Comparison of ENCODE assay signal across 7 cellular contexts in the genomic region with DNA sequence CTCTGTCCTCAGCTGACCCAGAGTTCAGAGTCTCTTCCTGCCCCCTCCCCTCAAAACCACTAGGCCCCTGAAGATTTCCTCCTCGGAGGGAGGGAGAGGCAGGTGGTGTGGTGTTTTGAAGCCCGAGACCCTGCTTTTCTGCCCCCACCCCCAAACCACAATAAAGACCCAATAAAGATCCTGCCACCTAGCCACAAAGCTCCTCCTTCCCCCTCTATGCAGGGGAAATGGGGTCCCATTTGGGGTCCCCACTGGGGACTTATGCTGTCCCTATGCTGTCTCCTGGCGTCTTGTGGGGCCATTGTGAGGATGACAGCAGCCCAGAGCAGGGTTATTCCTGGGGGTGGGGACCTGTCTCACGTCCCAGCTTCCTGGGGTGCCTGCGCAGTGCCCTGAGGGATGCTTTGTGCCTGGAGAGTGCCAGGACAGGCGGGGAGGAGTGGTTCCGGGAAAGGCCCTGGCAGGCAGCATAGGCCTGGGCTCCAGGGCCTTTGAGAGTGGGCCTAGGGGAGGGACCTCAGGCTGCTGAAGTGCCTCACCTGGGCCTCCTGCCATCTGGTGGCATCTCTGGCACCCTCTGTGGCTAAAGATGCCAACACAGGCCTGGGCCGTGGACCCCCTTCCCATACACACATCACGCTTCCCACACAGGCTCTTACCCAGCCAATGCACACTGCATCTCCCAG. TPM values are rescaled to one million over a fixed set of nuclear protein-coding genes. Genes with fewer than 3 reads are reported as not detected.
A peak's percentile ranks its signal among the peaks of the same experiment; 100 is the strongest.
DNase-seq lines count a peak whose midpoint lies in the region; ATAC-seq and TF ChIP-seq lines count a peak whose summit lies in the region.

No MANE protein-coding gene starts in this region.

- peak overlapping the region; percentile 90 for H3K4me3 Mint-ChIP-seq in WTC11
- H3K4me3 Mint-ChIP-seq in neural progenitor cell: peak overlapping the region; percentile 87

- WGBS in esophagus, 2 donors: 39 to 41% methylated on average over 9 of the region's 9 CpGs

- H3K36me3 Mint-ChIP-seq in WTC11 (no peaks in the 10 kb centered on the region), neural progenitor cell (no peaks in the 10 kb centered on the region)

- no peak overlapping the region for H3K9ac ChIP-seq in neural progenitor cell

- CTCF ChIA-PET in WTC11 (lab: Charles Lee): interaction anchor here (1.3 to 2.3 kb wide), 6 partner anchors 8 to 206 kb away, joined by 5 to 11 read pairs (median 8); partner anchors contain the start of gene ARMC12

- in situ Hi-C loops in HAP-1 (cut with MboI; ENCODE audit: low sequenced_read_pairs): no loop called here

- H3F3A ChIP-seq in neural progenitor cell (ENCODE audit: low read depth): peaks cover 81% of the 10 kb centered on the region

- H4K20me1 ChIP-seq in neural progenitor cell (ENCODE audit: low read depth): no peaks in the 10 kb centered on the region

- peaks cover 3 to 44% of the 10 kb centered on the region in 2 donors for H3K4me1 ChIP-seq in esophagus (ENCODE audit: control insufficient read depth in 2 of 2, insufficient read depth in 2 of 2, low read length in 1 of 2)
- peaks cover 68% of the 10 kb centered on the region for H3K4me1 ChIP-seq in neural progenitor cell
- H3K4me1 ChIP-seq in HAP-1: peaks cover 36% of the 10 kb centered on the region

- DNase-seq in HFF-Myc (ENCODE audit: extremely low read depth, low read depth) (no peak), WTC11 (ENCODE audit: low spot score) (no peak), neural progenitor cell (ENCODE audit: low spot score) (no peak), SHP77 treated with DMSO at 0.1 percent for 48 hours (lab: John Stamatoyannopoulos, UW) (no peak), HAP-1 (ENCODE audit: low spot score in 2 of 2) (no peak)

- H3K36me3 ChIP-seq in esophagus (ENCODE audit: control insufficient read depth in 2 of 2, insufficient read depth in 2 of 2, low read length in 1 of 2): no peaks in the 10 kb centered on the region
- H3K36me3 ChIP-seq in neural progenitor cell: no peaks in the 10 kb centered on the region
- no peaks in the 10 kb centered on the region for H3K36me3 ChIP-seq in HAP-1 (replicated peaks)

- H3K9me3 ChIP-seq in esophagus (ENCODE audit: control insufficient read depth in 2 of 2, insufficient read depth in 1 of 2, low read depth in 1 of 2, low read length in 1 of 2) (no peaks in the 10 kb centered on the region), neural progenitor cell (ENCODE audit: low read depth) (no peaks in the 10 kb centered on the region), HAP-1 (no peaks in the 10 kb centered on the region)

- POLR2A ChIA-PET in WTC11 (lab: Charles Lee): interaction anchor here (1.2 kb wide), 2 partner anchors 7 to 11 kb away, joined by 3 to 5 read pairs; no protein-coding TSS in a partner anchor

- H3K27ac Mint-ChIP-seq in WTC11 (peak overlapping the region; percentile 19; the same call in 1 of the 2 replicates), neural progenitor cell (no peak overlapping the region)

- H3K4me3 ChIP-seq in HFF-Myc (replicated peaks; ENCODE audit: low read depth, low read length) (peak overlapping the region; percentile 51), esophagus (ENCODE audit: low read depth in 1 of 2, low read length in 2 of 2) (peak overlapping the region in 1 of 2 donors; percentile 33), neural progenitor cell (peak overlapping the region; percentile 88), HAP-1 (no peak overlapping the region; the same call in 1 of the 2 replicates)

- peaks cover 35% of the 10 kb centered on the region for H3K27me3 Mint-ChIP-seq in WTC11 (ENCODE audit: low read depth)
- peaks cover 10% of the 10 kb centered on the region for H3K27me3 Mint-ChIP-seq in neural progenitor cell (ENCODE audit: insufficient read depth, low read depth)

- TF ChIP-seq CTCF in HFF-Myc (IDR thresholded peaks at IDR 0.05; ENCODE audit: low read depth, low read length, missing control alignments) (no peak), WTC11 (IDR thresholded peaks at IDR 0.05) (no peak), neural progenitor cell (IDR thresholded peaks at IDR 0.05) (no peak)

- H3K4me1 Mint-ChIP-seq in WTC11: peaks cover 63% of the 10 kb centered on the region
- H3K4me1 Mint-ChIP-seq in neural progenitor cell: peaks cover 79% of the 10 kb centered on the region

- ATAC-seq in WTC11 (peak; percentile 3), HG02571 (IDR thresholded peaks at IDR 0.05; ENCODE audit: unreplicated experiment) (no peak)

- no peak overlapping the region for H2AFZ ChIP-seq in neural progenitor cell (replicated peaks)

- no peaks in the 10 kb centered on the region for H3K79me2 ChIP-seq in neural progenitor cell (ENCODE audit: low read depth)

- H3K27ac ChIP-seq in esophagus (ENCODE audit: low read depth in 2 of 2, low read length in 1 of 2) (peak overlapping the region; percentile 100), neural progenitor cell (no peak overlapping the region)

- no peaks in the 10 kb centered on the region for H3K27me3 ChIP-seq in esophagus (ENCODE audit: control insufficient read depth in 1 of 2, insufficient read depth in 2 of 2, low read length in 2 of 2)
- peaks cover 11% of the 10 kb centered on the region for H3K27me3 ChIP-seq in neural progenitor cell
- H3K27me3 ChIP-seq in HAP-1 (ENCODE audit: low read depth): no peaks in the 10 kb centered on the region

- peak overlapping the region; percentile 100 for H3K4me2 ChIP-seq in neural progenitor cell

- no peaks in the 10 kb centered on the region for H3K9me3 Mint-ChIP-seq in WTC11
- H3K9me3 Mint-ChIP-seq in neural progenitor cell: no peaks in the 10 kb centered on the region

TF ChIP-seq in WTC11, 78 proteins besides CTCF, POLR2A, EP300 and RAD21 (continues in another document):
- TF ChIP-seq HMGA2 (CRISPR knock-in tag; IDR thresholded peaks at IDR 0.05): no peak
- no peak for TF ChIP-seq SMAD3 (CRISPR knock-in tag; IDR thresholded peaks at IDR 0.05; ENCODE audit: borderline replicate concordance)
- TF ChIP-seq ZNF423 (CRISPR knock-in tag; IDR thresholded peaks at IDR 0.05): no peak
- TF ChIP-seq, protein P1, sequence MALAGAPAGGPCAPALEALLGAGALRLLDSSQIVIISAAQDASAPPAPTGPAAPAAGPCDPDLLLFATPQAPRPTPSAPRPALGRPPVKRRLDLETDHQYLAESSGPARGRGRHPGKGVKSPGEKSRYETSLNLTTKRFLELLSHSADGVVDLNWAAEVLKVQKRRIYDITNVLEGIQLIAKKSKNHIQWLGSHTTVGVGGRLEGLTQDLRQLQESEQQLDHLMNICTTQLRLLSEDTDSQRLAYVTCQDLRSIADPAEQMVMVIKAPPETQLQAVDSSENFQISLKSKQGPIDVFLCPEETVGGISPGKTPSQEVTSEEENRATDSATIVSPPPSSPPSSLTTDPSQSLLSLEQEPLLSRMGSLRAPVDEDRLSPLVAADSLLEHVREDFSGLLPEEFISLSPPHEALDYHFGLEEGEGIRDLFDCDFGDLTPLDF (CRISPR knock-in tag; IDR thresholded peaks at IDR 0.05): no peak
- TF ChIP-seq CREB1 (CRISPR knock-in tag; IDR thresholded peaks at IDR 0.05): no peak
- TF ChIP-seq MYBL2 (CRISPR knock-in tag; IDR thresholded peaks at IDR 0.05): no peak
- no peak for TF ChIP-seq ATF1 (CRISPR knock-in tag; IDR thresholded peaks at IDR 0.05)
- TF ChIP-seq, protein P2, sequence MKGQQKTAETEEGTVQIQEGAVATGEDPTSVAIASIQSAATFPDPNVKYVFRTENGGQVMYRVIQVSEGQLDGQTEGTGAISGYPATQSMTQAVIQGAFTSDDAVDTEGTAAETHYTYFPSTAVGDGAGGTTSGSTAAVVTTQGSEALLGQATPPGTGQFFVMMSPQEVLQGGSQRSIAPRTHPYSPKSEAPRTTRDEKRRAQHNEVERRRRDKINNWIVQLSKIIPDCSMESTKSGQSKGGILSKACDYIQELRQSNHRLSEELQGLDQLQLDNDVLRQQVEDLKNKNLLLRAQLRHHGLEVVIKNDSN (CRISPR knock-in tag; IDR thresholded peaks at IDR 0.05): no peak
- no peak for TF ChIP-seq FOXK1 (CRISPR knock-in tag; IDR thresholded peaks at IDR 0.05)
- no peak for TF ChIP-seq GRHL2 (CRISPR knock-in tag; IDR thresholded peaks at IDR 0.05; ENCODE audit: insufficient replicate concordance, severe bottlenecking)

RNA-seq across cellular contexts. Expression of gene ARMC12, which starts 8.0 kb away (rescaled TPM):
- total RNA-seq in WTC11 (2021) (1.0 to 2.0 TPM (median 1.4 TPM) in 3 replicates), neural progenitor cell (ENCODE audit: low replicate concordance) (1.0 and 1.9 TPM in 2 replicates)
- polyA plus RNA-seq in esophagus: under 1 TPM; 0.27 to 0.96 TPM

RNA-seq across cellular contexts. Expression of gene FKBP5, which starts 40.1 kb away (rescaled TPM):
- total RNA-seq in WTC11 (2021) (27.0 to 29.4 TPM (median 27.2 TPM) in 3 replicates), neural progenitor cell (ENCODE audit: low replicate concordance) (19.8 and 20.9 TPM in 2 replicates)
- 10 to 100 TPM; 32.8 to 45.9 TPM for polyA plus RNA-seq in esophagus

RNA-seq across cellular contexts. Expression of gene CLPSL2, which starts 47.6 kb away (rescaled TPM):
- 2.8 to 6.2 TPM (median 3.4 TPM) in 3 replicates for total RNA-seq in WTC11 (2021)
- polyA plus RNA-seq in esophagus: not detected
- 1.4 TPM in 1 of 2 replicates, not detected in the other for total RNA-seq in neural progenitor cell (ENCODE audit: low replicate concordance)

RNA-seq across cellular contexts. Expression of gene CLPSL1, which starts 52.0 kb away (rescaled TPM):
- total RNA-seq in WTC11 (2021): 0.34 to 0.55 TPM (median 0.42 TPM) in 3 replicates
- not detected for polyA plus RNA-seq in esophagus
- not detected in 2 replicates for total RNA-seq in neural progenitor cell (ENCODE audit: low replicate concordance)
